ENCODE assay signal across 15 cellular contexts in genomic region chr12:109770104-109770860, GRCh38. TPM values are rescaled to one million over a fixed set of nuclear protein-coding genes. Genes with fewer than 3 reads are reported as not detected.
DNase-seq lines count a peak whose midpoint lies in the region; ATAC-seq and TF ChIP-seq lines count a peak whose summit lies in the region.
"Had no signal": no experiment of that assay in that cellular context is flagged by ENCODE, and none has a peak within 500 bp of the region (broad histone marks: within the 10 kb centered on the region; RNA-seq: fewer than 3 reads in every experiment).

No MANE protein-coding gene starts in this region.

- no peaks in the 10 kb centered on the region for H3K36me3 Mint-ChIP-seq in activated naive CD8-positive, alpha-beta T cell treated with anti-CD3 and anti-CD28 coated beads, Interleukin-2, amount 10 ng/mL, durations not matched to agents 7 days and 5 days
- no peaks in the 10 kb centered on the region for H3K36me3 Mint-ChIP-seq in activated naive CD8-positive, alpha-beta T cell treated with anti-CD3 and anti-CD28 coated beads for 36 hours

- H3K9me3 ChIP-seq in muscle layer of colon (ENCODE audit: low read length) (no peaks in the 10 kb centered on the region), tibial nerve (no peaks in the 10 kb centered on the region)
- H3K9me3 ChIP-seq: neutrophil had no signal

- peak; percentile 6 for DNase-seq in activated naive CD8-positive, alpha-beta T cell treated with anti-CD3 and anti-CD28 coated beads, Interleukin-2, amount 10 ng/mL, durations not matched to agents 7 days and 5 days
- DNase-seq in activated naive CD8-positive, alpha-beta T cell treated with anti-CD3 and anti-CD28 coated beads for 36 hours, result no peak
- DNase-seq in ecto neural progenitor cell (ENCODE audit: low spot score) (peak; percentile 43), tibial nerve (ENCODE audit: low spot score in 2 of 2) (no peak), mucosa of gallbladder (ENCODE audit: low spot score) (no peak)
- DNase-seq: activated CD4-positive, alpha-beta memory T cell treated with anti-CD3 and anti-CD28 coated beads, Interleukin-2, amount 10 ng/mL, durations not matched to agents 7 days and 5 days; effector CD4-positive, alpha-beta T cell; NCI-H774; stimulated activated naive CD4-positive, alpha-beta T cell had no signal

- H3K4me3 Mint-ChIP-seq in activated naive CD8-positive, alpha-beta T cell treated with anti-CD3 and anti-CD28 coated beads, Interleukin-2, amount 10 ng/mL, durations not matched to agents 7 days and 5 days, result no peak overlapping the region
- H3K4me3 Mint-ChIP-seq in activated naive CD8-positive, alpha-beta T cell treated with anti-CD3 and anti-CD28 coated beads for 36 hours, result no peak overlapping the region
- H3K4me3 Mint-ChIP-seq: activated CD4-positive, alpha-beta memory T cell treated with anti-CD3 and anti-CD28 coated beads, Interleukin-2, amount 10 ng/mL, durations not matched to agents 7 days and 5 days had no signal

- TF ChIP-seq CTCF in tibial nerve (IDR thresholded peaks at IDR 0.05), result no peak

- no peak for TF ChIP-seq EP300 in tibial nerve (IDR thresholded peaks at IDR 0.05)

- TF ChIP-seq POLR2A in tibial nerve (IDR thresholded peaks at IDR 0.05), result no peak

- peaks cover 2% of the 10 kb centered on the region for H3K27me3 Mint-ChIP-seq in activated naive CD8-positive, alpha-beta T cell treated with anti-CD3 and anti-CD28 coated beads, Interleukin-2, amount 10 ng/mL, durations not matched to agents 7 days and 5 days
- peaks cover 4% of the 10 kb centered on the region for H3K27me3 Mint-ChIP-seq in activated naive CD8-positive, alpha-beta T cell treated with anti-CD3 and anti-CD28 coated beads for 36 hours

- H3K27me3 ChIP-seq in muscle layer of colon (ENCODE audit: control insufficient read depth in 1 of 2, insufficient read depth in 2 of 2, low read length in 2 of 2), result no peaks in the 10 kb centered on the region
- no peaks in the 10 kb centered on the region for H3K27me3 ChIP-seq in tibial nerve

- no peak overlapping the region for H3K9ac ChIP-seq in muscle layer of colon (ENCODE audit: low read length)

- no peaks in the 10 kb centered on the region for H3K9me3 Mint-ChIP-seq in activated naive CD8-positive, alpha-beta T cell treated with anti-CD3 and anti-CD28 coated beads, Interleukin-2, amount 10 ng/mL, durations not matched to agents 7 days and 5 days
- H3K9me3 Mint-ChIP-seq in activated naive CD8-positive, alpha-beta T cell treated with anti-CD3 and anti-CD28 coated beads for 36 hours, result no peaks in the 10 kb centered on the region
- H3K9me3 Mint-ChIP-seq: activated CD4-positive, alpha-beta memory T cell treated with anti-CD3 and anti-CD28 coated beads, Interleukin-2, amount 10 ng/mL, durations not matched to agents 7 days and 5 days; activated T-helper 2 cell treated with anti-CD3 and anti-CD28 coated beads, Interferon-gamma antibody, Interleukin-2, Interleukin-4, amounts not matched to agents 10 μg/mL and 5 μg/mL and 100 μg/mL, durations not matched to agents 14 hours and 24 hours and 36 hours had no signal

- H3K27ac Mint-ChIP-seq in activated naive CD8-positive, alpha-beta T cell treated with anti-CD3 and anti-CD28 coated beads, Interleukin-2, amount 10 ng/mL, durations not matched to agents 7 days and 5 days, result no peak overlapping the region
- no peak overlapping the region for H3K27ac Mint-ChIP-seq in activated naive CD8-positive, alpha-beta T cell treated with anti-CD3 and anti-CD28 coated beads for 36 hours
- H3K27ac Mint-ChIP-seq: activated CD4-positive, alpha-beta memory T cell treated with anti-CD3 and anti-CD28 coated beads, Interleukin-2, amount 10 ng/mL, durations not matched to agents 7 days and 5 days; activated T-helper 2 cell treated with anti-CD3 and anti-CD28 coated beads, Interferon-gamma antibody, Interleukin-2, Interleukin-4, amounts not matched to agents 10 μg/mL and 5 μg/mL and 100 μg/mL, durations not matched to agents 14 hours and 24 hours and 36 hours had no signal

- peaks cover 7% of the 10 kb centered on the region for H3K4me1 Mint-ChIP-seq in activated naive CD8-positive, alpha-beta T cell treated with anti-CD3 and anti-CD28 coated beads, Interleukin-2, amount 10 ng/mL, durations not matched to agents 7 days and 5 days
- H3K4me1 Mint-ChIP-seq in activated naive CD8-positive, alpha-beta T cell treated with anti-CD3 and anti-CD28 coated beads for 36 hours, result peaks cover 2% of the 10 kb centered on the region

- H3K27ac ChIP-seq in muscle layer of colon (ENCODE audit: low read depth, low read length) (peak overlapping the region; percentile 28), tibial nerve (peak overlapping the region in 3 of 4 donors; percentile 8 to 46 (median 46))
- H3K27ac ChIP-seq: neutrophil had no signal

- ATAC-seq in activated naive CD8-positive, alpha-beta T cell treated with anti-CD3 and anti-CD28 coated beads, Interleukin-2, amount 10 ng/mL, durations not matched to agents 7 days and 5 days (ENCODE audit: low read depth), result no peak
- ATAC-seq in GM21717 (IDR thresholded peaks at IDR 0.05; ENCODE audit: unreplicated experiment) (no peak), GM18870 (IDR thresholded peaks at IDR 0.05; ENCODE audit: unreplicated experiment) (no peak)
- ATAC-seq: HCT116 had no signal

- WGBS in tibial nerve, 2 donors, result 45 to 46% methylated on average over 16 of the region's 16 CpGs

- no peak overlapping the region for H3K4me3 ChIP-seq in muscle layer of colon (ENCODE audit: low read depth in 1 of 2, low read length in 2 of 2)
- H3K4me3 ChIP-seq in tibial nerve, result no peak overlapping the region

- POLR2A ChIA-PET in activated naive CD8-positive, alpha-beta T cell treated with anti-CD3 and anti-CD28 coated beads, Interleukin-2, amount 10 ng/mL, durations not matched to agents 7 days and 5 days (lab: Charles Lee), result no interaction called here

- H3K36me3 ChIP-seq in muscle layer of colon (ENCODE audit: insufficient read depth, low read length) (no peaks in the 10 kb centered on the region), tibial nerve (peaks cover 0 to 18% (median 0%) of the 10 kb centered on the region in 3 donors)
- H3K36me3 ChIP-seq: neutrophil had no signal

- H3K4me1 ChIP-seq in muscle layer of colon (ENCODE audit: insufficient read depth, low read length), result peaks cover 17% of the 10 kb centered on the region
- H3K4me1 ChIP-seq in tibial nerve, result peaks cover 0 to 34% (median 5%) of the 10 kb centered on the region in 4 donors

RNA-seq across cellular contexts. Expression of gene FAM222A, which starts 56.7 kb away (rescaled TPM):
- total RNA-seq in activated naive CD8-positive, alpha-beta T cell treated with anti-CD3 and anti-CD28 coated beads, Interleukin-2, amount 10 ng/mL, durations not matched to agents 7 days and 5 days, result 1 to 10 TPM in 1 of 2 experiments, under 1 TPM in 1; 0.96 to 1.1 TPM
- 1 to 10 TPM; 1.1 to 1.8 TPM for total RNA-seq in activated naive CD8-positive, alpha-beta T cell treated with anti-CD3 and anti-CD28 coated beads for 36 hours
- total RNA-seq in tibial nerve (1 to 10 TPM; 1.3 to 3.3 (median 1.9) TPM), mucosa of gallbladder (11.0 TPM)

Comparison
In these comparisons a context has a peak if more than half of its experiments do, and no peak if none do; other contexts are left out.
1. DNase-seq: peak in activated naive CD8-positive, alpha-beta T cell treated with anti-CD3 and anti-CD28 coated beads, Interleukin-2, amount 10 ng/mL, durations not matched to agents 7 days and 5 days (single experiment) and ecto neural progenitor cell (single experiment); none in activated naive CD8-positive, alpha-beta T cell treated with anti-CD3 and anti-CD28 coated beads for 36 hours (single experiment), tibial nerve (0 of 2) and mucosa of gallbladder (single experiment).